In genomic region chr12:104658085-104658484, GRCh38 we compare ENCODE assay signal across 20 cellular contexts.
DNase-seq lines count a peak whose midpoint lies in the region; ATAC-seq and TF ChIP-seq lines count a peak whose summit lies in the region.
"Had no signal": no experiment of that assay in that cellular context is flagged by ENCODE, and none has a peak within 500 bp of the region (broad histone marks: within the 10 kb centered on the region; RNA-seq: fewer than 3 reads in every experiment).

No MANE protein-coding gene starts in this region.

- no peak overlapping the region for H3K9ac ChIP-seq in PC-3 (ENCODE audit: low read length)

- no peak overlapping the region for H2AFZ ChIP-seq in PC-3 (ENCODE audit: low read length)

- H3K4me1 Mint-ChIP-seq in natural killer cell treated with Interleukin-12 subunit alpha and Interleukin-12 subunit beta and Interleukin-15 and Interleukin-18, amount 100 ng/mL, for 72 hours (ENCODE audit: low read depth in 2 of 2): peaks cover 59 to 77% of the 10 kb centered on the region in 2 donors
- H3K4me1 Mint-ChIP-seq in natural killer cell (peaks cover 81 to 85% of the 10 kb centered on the region in 2 donors), WTC11 (peaks cover 48% of the 10 kb centered on the region)
- H3K4me1 Mint-ChIP-seq in stimulated activated memory B cell treated with anti-CD40 and anti-IgM and Interleukin-4, amounts not matched to agents 10 μg/mL and 1 μg/mL and 100 μg/mL, for 72 hours: peaks cover 56% of the 10 kb centered on the region

- BruUV-seq in PC-3 (replicated peaks; lab: Mats Ljungman, UMichigan): no TSS peak

- H3K27me3 Mint-ChIP-seq in natural killer cell treated with Interleukin-12 subunit alpha and Interleukin-12 subunit beta and Interleukin-15 and Interleukin-18, amount 100 ng/mL, for 72 hours: no peaks in the 10 kb centered on the region
- H3K27me3 Mint-ChIP-seq in natural killer cell (ENCODE audit: low read depth in 2 of 2) (no peaks in the 10 kb centered on the region), WTC11 (ENCODE audit: low read depth) (no peaks in the 10 kb centered on the region)
- no peaks in the 10 kb centered on the region for H3K27me3 Mint-ChIP-seq in stimulated activated memory B cell treated with anti-CD40 and anti-IgM and Interleukin-4, amounts not matched to agents 10 μg/mL and 1 μg/mL and 100 μg/mL, for 72 hours
- H3K27me3 Mint-ChIP-seq: CD4-positive, alpha-beta memory T cell had no signal

- H3K4me3 Mint-ChIP-seq in natural killer cell treated with Interleukin-12 subunit alpha and Interleukin-12 subunit beta and Interleukin-15 and Interleukin-18, amount 100 ng/mL, for 72 hours: no peak overlapping the region
- no peak overlapping the region for H3K4me3 Mint-ChIP-seq in natural killer cell
- H3K4me3 Mint-ChIP-seq in WTC11: no peak overlapping the region
- no peak overlapping the region for H3K4me3 Mint-ChIP-seq in stimulated activated memory B cell treated with anti-CD40 and anti-IgM and Interleukin-4, amounts not matched to agents 10 μg/mL and 1 μg/mL and 100 μg/mL, for 72 hours
- H3K4me3 Mint-ChIP-seq: CD4-positive, alpha-beta memory T cell had no signal

- intact Hi-C loops in natural killer cell (cut with micrococcal nuclease) (no loop called here), PC-3 (cut with micrococcal nuclease) (no loop called here)

- TF ChIP-seq POLR2A in tibial nerve (IDR thresholded peaks at IDR 0.05): no peak

- no peaks in the 10 kb centered on the region for H4K20me1 ChIP-seq in PC-3 (ENCODE audit: low read length)

- DNase-seq in natural killer cell treated with Interleukin-12 subunit alpha and Interleukin-12 subunit beta and Interleukin-15 and Interleukin-18, amount 100 ng/mL, for 72 hours (ENCODE audit: low spot score): peak; percentile 12
- DNase-seq in natural killer cell (no peak), WTC11 (ENCODE audit: low spot score) (no peak), PC-3 (no peak), tibial nerve (ENCODE audit: low spot score in 2 of 2) (no peak), AG08395 (ENCODE audit: low spot score) (no peak)
- DNase-seq: CD4-positive, alpha-beta memory T cell; DMS153; GF-D8; Kasumi-1; MG63; NCI-H1092; NCI-H146; NCI-H2029 treated with DMSO at 0.1 percent for 48 hours; NCI-H2171; NCI-H526 treated with DMSO at 0.1 percent for 48 hours; Right ventricle myocardium superior; SW 1271 had no signal

- no peak overlapping the region for H3K4me2 ChIP-seq in PC-3 (ENCODE audit: low read length)

- no peaks in the 10 kb centered on the region for H3K79me2 ChIP-seq in PC-3 (ENCODE audit: low read length)

- H3K9me3 ChIP-seq in PC-3 (ENCODE audit: low read length): no peaks in the 10 kb centered on the region
- H3K9me3 ChIP-seq in tibial nerve: no peaks in the 10 kb centered on the region
- H3K9me3 ChIP-seq: MG63 had no signal

- no peaks in the 10 kb centered on the region for H3K27me3 ChIP-seq in PC-3 (ENCODE audit: low read length)
- no peaks in the 10 kb centered on the region for H3K27me3 ChIP-seq in tibial nerve
- H3K27me3 ChIP-seq: MG63 had no signal

- H3K36me3 ChIP-seq in PC-3 (ENCODE audit: low read depth, low read length) (no peaks in the 10 kb centered on the region), tibial nerve (no peaks in the 10 kb centered on the region)
- H3K36me3 ChIP-seq: MG63 had no signal

- ATAC-seq in natural killer cell treated with Interleukin-12 subunit alpha and Interleukin-12 subunit beta and Interleukin-15 and Interleukin-18, amount 100 ng/mL, for 72 hours: no peak
- ATAC-seq in natural killer cell (no peak), GM21786 (IDR thresholded peaks at IDR 0.05; ENCODE audit: unreplicated experiment) (peak; percentile 66), WTC11 (no peak), PC-3 (no peak)
- ATAC-seq in stimulated activated memory B cell treated with anti-CD40 and anti-IgM and Interleukin-4, amounts not matched to agents 10 μg/mL and 1 μg/mL and 100 μg/mL, for 72 hours: no peak

- H3K36me3 Mint-ChIP-seq in natural killer cell treated with Interleukin-12 subunit alpha and Interleukin-12 subunit beta and Interleukin-15 and Interleukin-18, amount 100 ng/mL, for 72 hours: peaks cover 8% of the 10 kb centered on the region
- H3K36me3 Mint-ChIP-seq in natural killer cell (no peaks in the 10 kb centered on the region), WTC11 (no peaks in the 10 kb centered on the region)
- peaks cover 11% of the 10 kb centered on the region for H3K36me3 Mint-ChIP-seq in stimulated activated memory B cell treated with anti-CD40 and anti-IgM and Interleukin-4, amounts not matched to agents 10 μg/mL and 1 μg/mL and 100 μg/mL, for 72 hours

- no peak overlapping the region for H3K27ac ChIP-seq in PC-3 (ENCODE audit: low read length)
- H3K27ac ChIP-seq in tibial nerve: no peak overlapping the region

- H3K4me3 ChIP-seq in PC-3 (ENCODE audit: low read length): no peak overlapping the region
- H3K4me3 ChIP-seq in tibial nerve: no peak overlapping the region
- H3K4me3 ChIP-seq: MG63 had no signal

- 63 to 85% methylated on average over 4 of the region's 4 CpGs for WGBS in tibial nerve, 2 donors

- H3F3A ChIP-seq in PC-3 (ENCODE audit: low read length, unreplicated experiment): no peaks in the 10 kb centered on the region

- peak overlapping the region; percentile 18 to 53 for H3K27ac Mint-ChIP-seq in natural killer cell treated with Interleukin-12 subunit alpha and Interleukin-12 subunit beta and Interleukin-15 and Interleukin-18, amount 100 ng/mL, for 72 hours
- H3K27ac Mint-ChIP-seq in natural killer cell: no peak overlapping the region
- 0 out of 2 replicates have a peak overlapping the region, but pooled peaks have one; percentile 14 for H3K27ac Mint-ChIP-seq in WTC11
- peak overlapping the region; percentile 27 for H3K27ac Mint-ChIP-seq in stimulated activated memory B cell treated with anti-CD40 and anti-IgM and Interleukin-4, amounts not matched to agents 10 μg/mL and 1 μg/mL and 100 μg/mL, for 72 hours

- H3K9me3 Mint-ChIP-seq in natural killer cell treated with Interleukin-12 subunit alpha and Interleukin-12 subunit beta and Interleukin-15 and Interleukin-18, amount 100 ng/mL, for 72 hours: no peaks in the 10 kb centered on the region
- no peaks in the 10 kb centered on the region for H3K9me3 Mint-ChIP-seq in natural killer cell
- H3K9me3 Mint-ChIP-seq in WTC11: no peaks in the 10 kb centered on the region
- H3K9me3 Mint-ChIP-seq in stimulated activated memory B cell treated with anti-CD40 and anti-IgM and Interleukin-4, amounts not matched to agents 10 μg/mL and 1 μg/mL and 100 μg/mL, for 72 hours: no peaks in the 10 kb centered on the region
- H3K9me3 Mint-ChIP-seq: CD4-positive, alpha-beta memory T cell had no signal

- CTCF ChIA-PET in WTC11 (lab: Charles Lee): no interaction called here
- CTCF ChIA-PET in PC-3 (lab: Charles Lee): no interaction called here

- TF ChIP-seq EP300 in tibial nerve (IDR thresholded peaks at IDR 0.05): no peak

- TF ChIP-seq CTCF in natural killer cell (IDR thresholded peaks at IDR 0.05): no peak
- TF ChIP-seq CTCF in WTC11 (IDR thresholded peaks at IDR 0.05): no peak
- no peak for TF ChIP-seq CTCF in PC-3 (conservative IDR thresholded peaks at IDR 0.05; ENCODE audit: low read depth, low read length)
- no peak for TF ChIP-seq CTCF in tibial nerve (IDR thresholded peaks at IDR 0.05)

- H3K9me2 ChIP-seq in PC-3 (replicated peaks; ENCODE audit: low read length): no peaks in the 10 kb centered on the region

- POLR2A ChIA-PET in WTC11 (lab: Charles Lee): no interaction called here
- POLR2A ChIA-PET in PC-3 (lab: Charles Lee; ENCODE audit: unreplicated experiment): no interaction called here

- H3K4me1 ChIP-seq in PC-3 (ENCODE audit: insufficient read depth, low read length) (peaks cover 12% of the 10 kb centered on the region), tibial nerve (peaks cover 0 to 4% (median 2%) of the 10 kb centered on the region in 4 donors)

TF ChIP-seq in WTC11, 78 proteins besides CTCF, POLR2A, EP300 and RAD21:
- TF ChIP-seq, protein P1, sequence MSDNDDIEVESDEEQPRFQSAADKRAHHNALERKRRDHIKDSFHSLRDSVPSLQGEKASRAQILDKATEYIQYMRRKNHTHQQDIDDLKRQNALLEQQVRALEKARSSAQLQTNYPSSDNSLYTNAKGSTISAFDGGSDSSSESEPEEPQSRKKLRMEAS (CRISPR knock-in tag; IDR thresholded peaks at IDR 0.05): no peak
TF ChIP-seq in WTC11: peak in this region for 0.

Comparison
In these comparisons a context has a peak if more than half of its experiments do, and no peak if none do; other contexts are left out.
1. H3K27ac Mint-ChIP-seq: peak in natural killer cell treated with Interleukin-12 subunit alpha and Interleukin-12 subunit beta and Interleukin-15 and Interleukin-18, amount 100 ng/mL, for 72 hours (2 of 2), WTC11 (single experiment) and stimulated activated memory B cell treated with anti-CD40 and anti-IgM and Interleukin-4, amounts not matched to agents 10 μg/mL and 1 μg/mL and 100 μg/mL, for 72 hours (single experiment); none in natural killer cell (0 of 2).